ENCODE assay signal across 1 cellular context in the genomic region with DNA sequence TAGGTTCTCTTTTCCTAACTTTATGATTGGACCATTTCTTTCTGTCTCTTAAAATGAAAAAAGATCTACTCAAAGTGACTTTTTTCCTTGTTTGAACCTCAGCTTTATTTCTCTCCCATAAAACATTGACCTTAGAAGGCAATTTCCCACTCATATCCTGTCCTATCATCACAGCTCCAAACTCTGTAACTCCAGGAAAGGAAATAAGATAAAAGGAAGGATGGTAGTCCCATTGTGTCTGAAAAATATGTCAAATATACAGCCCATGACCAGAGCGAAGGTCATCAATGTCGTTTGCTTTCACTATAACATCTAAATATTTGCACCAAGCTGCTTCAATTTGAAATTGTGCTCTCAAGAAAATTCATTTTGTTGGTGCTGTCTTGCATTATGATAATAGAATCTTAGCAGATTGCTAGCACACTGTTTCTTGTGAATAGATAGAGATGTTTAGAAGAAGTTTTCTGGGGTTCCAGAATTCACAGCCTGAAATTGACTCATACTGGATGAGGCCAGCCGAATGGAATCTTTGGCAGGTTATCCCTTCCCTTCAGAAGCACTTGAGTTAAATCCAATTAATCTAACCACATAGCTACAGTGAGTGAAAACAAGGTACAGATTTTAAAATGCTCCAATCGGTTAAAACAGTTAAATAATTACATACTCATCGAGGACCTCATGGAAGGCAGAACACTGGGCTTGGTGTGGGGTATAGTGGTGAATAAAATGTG.
TF ChIP-seq lines count a peak whose summit lies in the region.

No MANE protein-coding gene starts in this region.

TF ChIP-seq in WTC11, 78 proteins besides CTCF, POLR2A, EP300 and RAD21 (continued from another document):
- TF ChIP-seq, protein P1, sequence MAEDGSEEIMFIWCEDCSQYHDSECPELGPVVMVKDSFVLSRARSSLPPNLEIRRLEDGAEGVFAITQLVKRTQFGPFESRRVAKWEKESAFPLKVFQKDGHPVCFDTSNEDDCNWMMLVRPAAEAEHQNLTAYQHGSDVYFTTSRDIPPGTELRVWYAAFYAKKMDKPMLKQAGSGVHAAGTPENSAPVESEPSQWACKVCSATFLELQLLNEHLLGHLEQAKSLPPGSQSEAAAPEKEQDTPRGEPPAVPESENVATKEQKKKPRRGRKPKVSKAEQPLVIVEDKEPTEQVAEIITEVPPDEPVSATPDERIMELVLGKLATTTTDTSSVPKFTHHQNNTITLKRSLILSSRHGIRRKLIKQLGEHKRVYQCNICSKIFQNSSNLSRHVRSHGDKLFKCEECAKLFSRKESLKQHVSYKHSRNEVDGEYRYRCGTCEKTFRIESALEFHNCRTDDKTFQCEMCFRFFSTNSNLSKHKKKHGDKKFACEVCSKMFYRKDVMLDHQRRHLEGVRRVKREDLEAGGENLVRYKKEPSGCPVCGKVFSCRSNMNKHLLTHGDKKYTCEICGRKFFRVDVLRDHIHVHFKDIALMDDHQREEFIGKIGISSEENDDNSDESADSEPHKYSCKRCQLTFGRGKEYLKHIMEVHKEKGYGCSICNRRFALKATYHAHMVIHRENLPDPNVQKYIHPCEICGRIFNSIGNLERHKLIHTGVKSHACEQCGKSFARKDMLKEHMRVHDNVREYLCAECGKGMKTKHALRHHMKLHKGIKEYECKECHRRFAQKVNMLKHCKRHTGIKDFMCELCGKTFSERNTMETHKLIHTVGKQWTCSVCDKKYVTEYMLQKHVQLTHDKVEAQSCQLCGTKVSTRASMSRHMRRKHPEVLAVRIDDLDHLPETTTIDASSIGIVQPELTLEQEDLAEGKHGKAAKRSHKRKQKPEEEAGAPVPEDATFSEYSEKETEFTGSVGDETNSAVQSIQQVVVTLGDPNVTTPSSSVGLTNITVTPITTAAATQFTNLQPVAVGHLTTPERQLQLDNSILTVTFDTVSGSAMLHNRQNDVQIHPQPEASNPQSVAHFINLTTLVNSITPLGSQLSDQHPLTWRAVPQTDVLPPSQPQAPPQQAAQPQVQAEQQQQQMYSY (CRISPR knock-in tag; IDR thresholded peaks at IDR 0.05) = no peak
TF ChIP-seq in WTC11: peak in this region for 0.
